ENCODE assay signal across 14 cellular contexts in genomic region chr1:40393173-40393572, GRCh38. TPM values are rescaled to one million over a fixed set of nuclear protein-coding genes. Genes with fewer than 3 reads are reported as not detected.
DNase-seq lines count a peak whose midpoint lies in the region; ATAC-seq and TF ChIP-seq lines count a peak whose summit lies in the region.
"Had no signal": no experiment of that assay in that cellular context is flagged by ENCODE, and none has a peak within 500 bp of the region (broad histone marks: within the 10 kb centered on the region; RNA-seq: fewer than 3 reads in every experiment).

No MANE protein-coding gene starts in this region.

- no peaks in the 10 kb centered on the region for H3K9me3 Mint-ChIP-seq in CD8-positive, alpha-beta T cell
- H3K9me3 Mint-ChIP-seq in activated CD4-positive, alpha-beta memory T cell treated with anti-CD3 and anti-CD28 coated beads, Interleukin-2, amount 10 ng/mL, durations not matched to agents 7 days and 5 days: no peaks in the 10 kb centered on the region
- no peaks in the 10 kb centered on the region for H3K9me3 Mint-ChIP-seq in memory B cell

- no peak overlapping the region for H3K27ac ChIP-seq in BLaER1
- H3K27ac ChIP-seq in CD8-positive, alpha-beta T cell (ENCODE audit: low read depth, low read length): no peak overlapping the region
- H3K27ac ChIP-seq: SK-N-MC had no signal

- no peak for TF ChIP-seq CTCF in CD8-positive, alpha-beta T cell (IDR thresholded peaks at IDR 0.05)
- no peak for TF ChIP-seq CTCF in GM13976 (IDR thresholded peaks at IDR 0.05; ENCODE audit: borderline replicate concordance, control extremely low read depth, extremely low read depth, insufficient read depth, missing control alignments)

- H3K4me1 Mint-ChIP-seq in CD8-positive, alpha-beta T cell (ENCODE audit: low read depth): peaks cover 98% of the 10 kb centered on the region
- peaks cover 97% of the 10 kb centered on the region for H3K4me1 Mint-ChIP-seq in activated CD4-positive, alpha-beta memory T cell treated with anti-CD3 and anti-CD28 coated beads, Interleukin-2, amount 10 ng/mL, durations not matched to agents 7 days and 5 days
- H3K4me1 Mint-ChIP-seq in memory B cell: peaks cover 65% of the 10 kb centered on the region

- H3K9me3 ChIP-seq in BLaER1: no peaks in the 10 kb centered on the region
- H3K9me3 ChIP-seq in CD8-positive, alpha-beta T cell (ENCODE audit: low read length): no peaks in the 10 kb centered on the region

- peaks cover 39% of the 10 kb centered on the region for H3K36me3 Mint-ChIP-seq in CD8-positive, alpha-beta T cell
- H3K36me3 Mint-ChIP-seq in activated CD4-positive, alpha-beta memory T cell treated with anti-CD3 and anti-CD28 coated beads, Interleukin-2, amount 10 ng/mL, durations not matched to agents 7 days and 5 days (ENCODE audit: low read depth): peaks cover 70% of the 10 kb centered on the region
- H3K36me3 Mint-ChIP-seq in memory B cell: peaks cover 33% of the 10 kb centered on the region

- no peak for ATAC-seq in CD8-positive, alpha-beta T cell
- ATAC-seq in memory B cell (ENCODE audit: low read depth): peak; percentile 49
- ATAC-seq: left lobe of liver had no signal

- peaks cover 18% of the 10 kb centered on the region for H3K36me3 ChIP-seq in BLaER1
- H3K36me3 ChIP-seq in CD8-positive, alpha-beta T cell (ENCODE audit: insufficient read depth, low read length): no peaks in the 10 kb centered on the region

- H3K4me2 ChIP-seq in BLaER1: 0 out of 2 replicates have a peak overlapping the region, but pooled peaks have one; percentile 6

- peak overlapping the region; percentile 54 for H3K4me3 Mint-ChIP-seq in CD8-positive, alpha-beta T cell
- peak overlapping the region; percentile 1 for H3K4me3 Mint-ChIP-seq in activated CD4-positive, alpha-beta memory T cell treated with anti-CD3 and anti-CD28 coated beads, Interleukin-2, amount 10 ng/mL, durations not matched to agents 7 days and 5 days
- H3K4me3 Mint-ChIP-seq in memory B cell: peak overlapping the region; percentile 39

- peaks cover 8% of the 10 kb centered on the region; the same call in 1 of the 2 replicates for H4K20me1 ChIP-seq in BLaER1

- no peak overlapping the region for H3K9ac ChIP-seq in BLaER1

- no peak overlapping the region for H3K4me3 ChIP-seq in BLaER1
- no peak overlapping the region for H3K4me3 ChIP-seq in CD8-positive, alpha-beta T cell (ENCODE audit: low read depth, low read length)
- H3K4me3 ChIP-seq: SK-N-MC had no signal

- CTCF ChIA-PET in CD8-positive, alpha-beta T cell (lab: Charles Lee): interaction anchor here (1.0 to 14.0 kb wide), 5 partner anchors 9 to 239 kb away, joined by 4 to 109 read pairs (median 12); no protein-coding TSS in a partner anchor
- CTCF ChIA-PET in activated CD4-positive, alpha-beta memory T cell treated with anti-CD3 and anti-CD28 coated beads, Interleukin-2, amount 10 ng/mL, durations not matched to agents 7 days and 5 days (lab: Charles Lee): interaction anchor here (0.7 to 3.8 kb wide), 7 partner anchors 9 to 249 kb away, joined by 3 to 17 read pairs (median 4); no protein-coding TSS in a partner anchor

- intact Hi-C loops in CD8-positive, alpha-beta T cell (cut with DNase I, micrococcal nuclease): no loop called here

- no peak for DNase-seq in CD8-positive, alpha-beta T cell
- no peak for DNase-seq in activated CD4-positive, alpha-beta memory T cell treated with anti-CD3 and anti-CD28 coated beads, Interleukin-2, amount 10 ng/mL, durations not matched to agents 7 days and 5 days
- DNase-seq in memory B cell (ENCODE audit: low spot score in 2 of 2) (no peak), NCI-H187 (lab: John Stamatoyannopoulos, UW) (no peak), GDM1 (lab: John Stamatoyannopoulos, UW) (no peak), GM13976 (ENCODE audit: low spot score) (no peak)
- DNase-seq: glutamatergic neuron; NCI-H1092; NCI-H526 treated with DMSO at 0.1 percent for 48 hours; occipital lobe; stimulated activated naive CD4-positive, alpha-beta T cell treated with Interleukin-2 at 50 U/mL for 16 hours had no signal

- POLR2A ChIA-PET in CD8-positive, alpha-beta T cell (lab: Charles Lee): interaction anchor here (0.6 to 3.3 kb wide), 4 partner anchors 12 to 78 kb away, joined by 3 to 15 read pairs (median 6); partner anchors contain the start of gene SMAP2
- POLR2A ChIA-PET in activated CD4-positive, alpha-beta memory T cell treated with anti-CD3 and anti-CD28 coated beads, Interleukin-2, amount 10 ng/mL, durations not matched to agents 7 days and 5 days (lab: Charles Lee): interaction anchor here (0.7 to 28.4 kb wide), 3 partner anchors 10 to 52 kb away, joined by 3 to 997 read pairs (median 4); partner anchors contain the start of gene SMAP2

- in situ Hi-C loops in GM13976 (cut with MboI; ENCODE audit: low sequenced_read_pairs, unreplicated experiment): no loop called here

- peaks cover 45% of the 10 kb centered on the region for H3K4me1 ChIP-seq in BLaER1
- peaks cover 91% of the 10 kb centered on the region for H3K4me1 ChIP-seq in CD8-positive, alpha-beta T cell (ENCODE audit: insufficient read depth, low read length)

- H3K27me3 ChIP-seq in BLaER1: no peaks in the 10 kb centered on the region
- no peaks in the 10 kb centered on the region for H3K27me3 ChIP-seq in CD8-positive, alpha-beta T cell (ENCODE audit: insufficient read depth, low read length)

- peak overlapping the region; percentile 93 for H3K27ac Mint-ChIP-seq in CD8-positive, alpha-beta T cell
- peak overlapping the region; percentile 90 for H3K27ac Mint-ChIP-seq in activated CD4-positive, alpha-beta memory T cell treated with anti-CD3 and anti-CD28 coated beads, Interleukin-2, amount 10 ng/mL, durations not matched to agents 7 days and 5 days
- H3K27ac Mint-ChIP-seq in memory B cell: peak overlapping the region; percentile 100

- no peaks in the 10 kb centered on the region for H3K27me3 Mint-ChIP-seq in CD8-positive, alpha-beta T cell (ENCODE audit: low read depth)
- no peaks in the 10 kb centered on the region for H3K27me3 Mint-ChIP-seq in activated CD4-positive, alpha-beta memory T cell treated with anti-CD3 and anti-CD28 coated beads, Interleukin-2, amount 10 ng/mL, durations not matched to agents 7 days and 5 days
- H3K27me3 Mint-ChIP-seq in memory B cell: no peaks in the 10 kb centered on the region

RNA-seq across cellular contexts. Expression of gene SMAP2, which starts 19.6 kb away (rescaled TPM):
- total RNA-seq in CD8-positive, alpha-beta T cell: 100 to 1,000 TPM; 167 to 171 TPM
- 100 to 1,000 TPM; 172 to 173 TPM for total RNA-seq in activated CD4-positive, alpha-beta memory T cell treated with anti-CD3 and anti-CD28 coated beads, Interleukin-2, amount 10 ng/mL, durations not matched to agents 7 days and 5 days

RNA-seq across cellular contexts. Expression of gene ZFP69B, which starts 57.1 kb away (rescaled TPM):
- total RNA-seq in CD8-positive, alpha-beta T cell: 1 to 10 TPM; 3.4 to 4.2 TPM
- 1 to 10 TPM; 5.4 to 5.9 TPM for total RNA-seq in activated CD4-positive, alpha-beta memory T cell treated with anti-CD3 and anti-CD28 coated beads, Interleukin-2, amount 10 ng/mL, durations not matched to agents 7 days and 5 days

Comparison
In these comparisons a context has a peak if more than half of its experiments do, and no peak if none do; other contexts are left out.
1. H3K4me3 Mint-ChIP-seq: peak in every context shown above with its lines; median percentile 54 in CD8-positive, alpha-beta T cell; 39 in memory B cell; 1 in activated CD4-positive, alpha-beta memory T cell treated with anti-CD3 and anti-CD28 coated beads, Interleukin-2, amount 10 ng/mL, durations not matched to agents 7 days and 5 days.